Comparison of ENCODE assay signal across 1 cellular context in the genomic region with DNA sequence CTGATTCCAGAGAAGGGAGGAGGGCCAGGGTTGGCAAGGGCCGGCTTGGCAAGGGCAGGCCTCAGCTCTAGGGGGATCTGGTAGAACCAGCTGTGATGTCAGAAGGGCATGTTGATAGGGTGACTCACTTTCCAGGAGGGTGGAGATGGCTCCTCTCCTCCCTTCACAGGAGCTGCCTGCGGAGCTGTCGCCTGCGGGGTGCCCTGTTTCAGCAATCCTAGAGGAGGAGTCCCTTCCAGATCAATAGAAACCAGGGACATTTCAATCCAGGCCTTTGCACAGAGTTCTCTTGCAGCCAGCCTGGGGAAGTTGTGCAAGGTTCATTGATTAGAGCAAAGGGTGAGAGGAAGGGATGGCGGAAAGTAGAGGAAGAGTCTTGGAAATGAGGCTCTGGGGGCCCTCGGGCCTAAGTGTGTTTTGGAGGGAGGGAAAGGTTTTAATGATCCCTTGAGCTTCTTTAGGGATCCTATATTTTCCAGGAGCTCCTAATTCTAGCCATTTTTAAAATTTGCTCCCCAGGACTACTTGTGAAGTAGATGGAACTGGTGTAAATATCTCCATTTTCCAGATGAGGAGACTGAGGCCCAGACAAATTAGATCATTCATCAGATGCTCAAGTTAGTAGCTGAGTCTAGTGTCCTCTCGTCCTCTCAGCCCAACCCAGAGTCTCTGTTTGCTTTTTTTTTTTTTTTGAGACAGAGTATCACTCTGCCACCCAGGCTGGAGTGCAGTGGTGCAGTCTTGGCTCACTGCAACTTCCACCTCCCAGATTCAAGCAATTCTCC.
A peak's percentile ranks its signal among the peaks of the same experiment; 100 is the strongest.
TF ChIP-seq lines count a peak whose summit lies in the region.

No MANE protein-coding gene starts in this region.

TF ChIP-seq in HepG2, 621 proteins besides CTCF, POLR2A, EP300 and RAD21 (continued from another document and continues in another):
- TF ChIP-seq, protein P1, sequence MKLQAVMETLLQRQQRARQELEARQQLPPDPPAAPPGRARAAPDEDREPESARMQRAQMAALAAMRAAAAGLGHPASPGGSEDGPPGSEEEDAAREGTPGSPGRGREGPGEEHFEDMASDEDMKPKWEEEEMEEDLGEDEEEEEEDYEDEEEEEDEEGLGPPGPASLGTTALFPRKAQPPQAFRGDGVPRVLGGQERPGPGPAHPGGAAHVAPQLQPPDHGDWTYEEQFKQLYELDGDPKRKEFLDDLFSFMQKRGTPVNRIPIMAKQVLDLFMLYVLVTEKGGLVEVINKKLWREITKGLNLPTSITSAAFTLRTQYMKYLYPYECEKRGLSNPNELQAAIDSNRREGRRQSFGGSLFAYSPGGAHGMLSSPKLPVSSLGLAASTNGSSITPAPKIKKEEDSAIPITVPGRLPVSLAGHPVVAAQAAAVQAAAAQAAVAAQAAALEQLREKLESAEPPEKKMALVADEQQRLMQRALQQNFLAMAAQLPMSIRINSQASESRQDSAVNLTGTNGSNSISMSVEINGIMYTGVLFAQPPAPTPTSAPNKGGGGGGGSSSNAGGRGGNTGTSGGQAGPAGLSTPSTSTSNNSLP (IDR thresholded peaks at IDR 0.05; ENCODE audit: low read depth, low read length): peak; percentile 36; the same call in 1 of the 2 replicates
- TF ChIP-seq RARG (CRISPR knock-in tag; IDR thresholded peaks at IDR 0.05; ENCODE audit: low read depth) (no peak), THAP11 (CRISPR knock-in tag; IDR thresholded peaks at IDR 0.05) (peak; percentile 73), ZNF484 (CRISPR knock-in tag; IDR thresholded peaks at IDR 0.05; ENCODE audit: borderline replicate concordance, low read depth) (no peak), ZBTB21 (CRISPR knock-in tag; IDR thresholded peaks at IDR 0.05) (0 out of 2 replicates have a peak, but pooled peaks have one; percentile 63), HDAC2 (CRISPR knock-in tag; IDR thresholded peaks at IDR 0.05) (peak; percentile 70), NR3C1 (CRISPR knock-in tag; IDR thresholded peaks at IDR 0.05) (no peak), ZNF850 (CRISPR knock-in tag; conservative IDR thresholded peaks at IDR 0.05) (peak; percentile 76; the same call in 1 of the 2 replicates), ZSCAN12 (CRISPR knock-in tag; IDR thresholded peaks at IDR 0.05) (no peak), KDM3A (CRISPR knock-in tag; IDR thresholded peaks at IDR 0.05; ENCODE audit: low read depth) (peak; percentile 80; the same call in 1 of the 2 replicates), KAT2B (IDR thresholded peaks at IDR 0.05; ENCODE audit: borderline replicate concordance, low read depth, low read length) (peak; percentile 81), ZNF430 (CRISPR knock-in tag; IDR thresholded peaks at IDR 0.05) (peak; percentile 48; the same call in 1 of the 2 replicates), CBX1 (IDR thresholded peaks at IDR 0.05; ENCODE audit: low read depth) (no peak), ZNF138 (CRISPR knock-in tag; IDR thresholded peaks at IDR 0.05; ENCODE audit: low read depth) (no peak), RXRA (CRISPR knock-in tag; IDR thresholded peaks at IDR 0.05) (0 out of 2 replicates have a peak, but pooled peaks have one; percentile 33), YY1 (IDR thresholded peaks at IDR 0.05; ENCODE audit: insufficient read depth, insufficient replicate concordance, low read depth, low read length) (peak; percentile 20), TEAD2 (CRISPR knock-in tag; IDR thresholded peaks at IDR 0.05) (no peak), TP53 (CRISPR knock-in tag; conservative IDR thresholded peaks at IDR 0.05) (no peak), NCOA2 (CRISPR knock-in tag; IDR thresholded peaks at IDR 0.05) (0 out of 2 replicates have a peak, but pooled peaks have one; percentile 18), ZBTB7B (CRISPR knock-in tag; IDR thresholded peaks at IDR 0.05) (0 out of 2 replicates have a peak, but pooled peaks have one; percentile 18), ZFP41 (CRISPR knock-in tag; IDR thresholded peaks at IDR 0.05; ENCODE audit: borderline replicate concordance) (no peak), TRIM24 (CRISPR knock-in tag; IDR thresholded peaks at IDR 0.05) (peak; percentile 56; the same call in 1 of the 2 replicates), MEIS1 (CRISPR knock-in tag; IDR thresholded peaks at IDR 0.05; ENCODE audit: borderline replicate concordance) (no peak), KDM5B (CRISPR knock-in tag; IDR thresholded peaks at IDR 0.05; ENCODE audit: borderline replicate concordance) (no peak), ZNF773 (CRISPR knock-in tag; IDR thresholded peaks at IDR 0.05; ENCODE audit: borderline replicate concordance) (no peak)
- TF ChIP-seq, protein P2, sequence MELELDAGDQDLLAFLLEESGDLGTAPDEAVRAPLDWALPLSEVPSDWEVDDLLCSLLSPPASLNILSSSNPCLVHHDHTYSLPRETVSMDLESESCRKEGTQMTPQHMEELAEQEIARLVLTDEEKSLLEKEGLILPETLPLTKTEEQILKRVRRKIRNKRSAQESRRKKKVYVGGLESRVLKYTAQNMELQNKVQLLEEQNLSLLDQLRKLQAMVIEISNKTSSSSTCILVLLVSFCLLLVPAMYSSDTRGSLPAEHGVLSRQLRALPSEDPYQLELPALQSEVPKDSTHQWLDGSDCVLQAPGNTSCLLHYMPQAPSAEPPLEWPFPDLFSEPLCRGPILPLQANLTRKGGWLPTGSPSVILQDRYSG (CRISPR knock-in tag; IDR thresholded peaks at IDR 0.05): no peak
- TF ChIP-seq, protein P3, sequence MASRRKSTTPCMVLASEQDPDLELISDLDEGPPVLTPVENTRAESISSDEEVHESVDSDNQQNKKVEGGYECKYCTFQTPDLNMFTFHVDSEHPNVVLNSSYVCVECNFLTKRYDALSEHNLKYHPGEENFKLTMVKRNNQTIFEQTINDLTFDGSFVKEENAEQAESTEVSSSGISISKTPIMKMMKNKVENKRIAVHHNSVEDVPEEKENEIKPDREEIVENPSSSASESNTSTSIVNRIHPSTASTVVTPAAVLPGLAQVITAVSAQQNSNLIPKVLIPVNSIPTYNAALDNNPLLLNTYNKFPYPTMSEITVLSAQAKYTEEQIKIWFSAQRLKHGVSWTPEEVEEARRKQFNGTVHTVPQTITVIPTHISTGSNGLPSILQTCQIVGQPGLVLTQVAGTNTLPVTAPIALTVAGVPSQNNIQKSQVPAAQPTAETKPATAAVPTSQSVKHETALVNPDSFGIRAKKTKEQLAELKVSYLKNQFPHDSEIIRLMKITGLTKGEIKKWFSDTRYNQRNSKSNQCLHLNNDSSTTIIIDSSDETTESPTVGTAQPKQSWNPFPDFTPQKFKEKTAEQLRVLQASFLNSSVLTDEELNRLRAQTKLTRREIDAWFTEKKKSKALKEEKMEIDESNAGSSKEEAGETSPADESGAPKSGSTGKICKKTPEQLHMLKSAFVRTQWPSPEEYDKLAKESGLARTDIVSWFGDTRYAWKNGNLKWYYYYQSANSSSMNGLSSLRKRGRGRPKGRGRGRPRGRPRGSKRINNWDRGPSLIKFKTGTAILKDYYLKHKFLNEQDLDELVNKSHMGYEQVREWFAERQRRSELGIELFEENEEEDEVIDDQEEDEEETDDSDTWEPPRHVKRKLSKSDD (CRISPR knock-in tag; IDR thresholded peaks at IDR 0.05; ENCODE audit: low read depth): 0 out of 2 replicates have a peak, but pooled peaks have one; percentile 39
- TF ChIP-seq, protein P4, sequence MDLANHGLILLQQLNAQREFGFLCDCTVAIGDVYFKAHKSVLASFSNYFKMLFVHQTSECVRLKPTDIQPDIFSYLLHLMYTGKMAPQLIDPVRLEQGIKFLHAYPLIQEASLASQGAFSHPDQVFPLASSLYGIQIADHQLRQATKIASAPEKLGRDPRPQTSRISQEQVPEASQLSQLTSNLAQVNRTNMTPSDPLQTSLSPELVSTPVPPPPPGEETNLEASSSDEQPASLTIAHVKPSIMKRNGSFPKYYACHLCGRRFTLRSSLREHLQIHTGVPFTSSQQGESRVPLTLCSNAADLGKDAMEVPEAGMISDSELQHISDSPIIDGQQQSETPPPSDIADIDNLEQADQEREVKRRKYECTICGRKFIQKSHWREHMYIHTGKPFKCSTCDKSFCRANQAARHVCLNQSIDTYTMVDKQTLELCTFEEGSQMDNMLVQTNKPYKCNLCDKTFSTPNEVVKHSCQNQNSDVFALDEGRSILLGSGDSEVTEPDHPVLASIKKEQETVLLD (CRISPR knock-in tag; IDR thresholded peaks at IDR 0.05; ENCODE audit: low read depth): no peak
- TF ChIP-seq, protein P5, sequence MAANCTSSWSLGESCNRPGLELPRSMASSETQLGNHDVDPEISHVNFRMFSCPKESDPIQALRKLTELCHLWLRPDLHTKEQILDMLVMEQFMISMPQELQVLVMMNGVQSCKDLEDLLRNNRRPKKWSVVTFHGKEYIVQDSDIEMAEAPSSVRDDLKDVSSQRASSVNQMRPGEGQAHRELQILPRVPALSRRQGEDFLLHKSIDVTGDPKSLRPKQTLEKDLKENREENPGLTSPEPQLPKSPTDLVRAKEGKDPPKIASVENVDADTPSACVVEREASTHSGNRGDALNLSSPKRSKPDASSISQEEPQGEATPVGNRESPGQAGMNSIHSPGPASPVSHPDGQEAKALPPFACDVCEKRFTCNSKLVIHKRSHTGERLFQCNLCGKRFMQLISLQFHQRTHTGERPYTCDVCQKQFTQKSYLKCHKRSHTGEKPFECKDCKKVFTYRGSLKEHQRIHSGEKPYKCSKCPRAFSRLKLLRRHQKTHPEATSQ (CRISPR knock-in tag; IDR thresholded peaks at IDR 0.05; ENCODE audit: borderline replicate concordance): 0 out of 2 replicates have a peak, but pooled peaks have one; percentile 28
- TF ChIP-seq, protein P6, sequence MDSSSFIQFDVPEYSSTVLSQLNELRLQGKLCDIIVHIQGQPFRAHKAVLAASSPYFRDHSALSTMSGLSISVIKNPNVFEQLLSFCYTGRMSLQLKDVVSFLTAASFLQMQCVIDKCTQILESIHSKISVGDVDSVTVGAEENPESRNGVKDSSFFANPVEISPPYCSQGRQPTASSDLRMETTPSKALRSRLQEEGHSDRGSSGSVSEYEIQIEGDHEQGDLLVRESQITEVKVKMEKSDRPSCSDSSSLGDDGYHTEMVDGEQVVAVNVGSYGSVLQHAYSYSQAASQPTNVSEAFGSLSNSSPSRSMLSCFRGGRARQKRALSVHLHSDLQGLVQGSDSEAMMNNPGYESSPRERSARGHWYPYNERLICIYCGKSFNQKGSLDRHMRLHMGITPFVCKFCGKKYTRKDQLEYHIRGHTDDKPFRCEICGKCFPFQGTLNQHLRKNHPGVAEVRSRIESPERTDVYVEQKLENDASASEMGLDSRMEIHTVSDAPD (CRISPR knock-in tag; IDR thresholded peaks at IDR 0.05): no peak
- TF ChIP-seq, protein P7, sequence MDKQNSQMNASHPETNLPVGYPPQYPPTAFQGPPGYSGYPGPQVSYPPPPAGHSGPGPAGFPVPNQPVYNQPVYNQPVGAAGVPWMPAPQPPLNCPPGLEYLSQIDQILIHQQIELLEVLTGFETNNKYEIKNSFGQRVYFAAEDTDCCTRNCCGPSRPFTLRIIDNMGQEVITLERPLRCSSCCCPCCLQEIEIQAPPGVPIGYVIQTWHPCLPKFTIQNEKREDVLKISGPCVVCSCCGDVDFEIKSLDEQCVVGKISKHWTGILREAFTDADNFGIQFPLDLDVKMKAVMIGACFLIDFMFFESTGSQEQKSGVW (CRISPR knock-in tag; IDR thresholded peaks at IDR 0.05; ENCODE audit: borderline replicate concordance): no peak
- TF ChIP-seq, protein P8, sequence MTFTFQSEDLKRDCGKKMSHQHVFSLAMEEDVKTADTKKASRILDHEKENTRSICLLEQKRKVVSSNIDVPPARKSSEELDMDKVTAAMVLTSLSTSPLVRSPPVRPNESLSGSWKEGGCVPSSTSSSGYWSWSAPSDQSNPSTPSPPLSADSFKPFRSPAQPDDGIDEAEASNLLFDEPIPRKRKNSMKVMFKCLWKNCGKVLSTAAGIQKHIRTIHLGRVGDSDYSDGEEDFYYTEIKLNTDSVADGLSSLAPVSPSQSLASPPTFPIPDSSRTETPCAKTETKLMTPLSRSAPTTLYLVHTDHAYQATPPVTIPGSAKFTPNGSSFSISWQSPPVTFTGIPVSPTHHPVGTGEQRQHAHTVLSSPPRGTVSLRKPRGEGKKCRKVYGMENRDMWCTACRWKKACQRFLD (CRISPR knock-in tag; IDR thresholded peaks at IDR 0.05; ENCODE audit: borderline replicate concordance): no peak
- TF ChIP-seq, protein P9, sequence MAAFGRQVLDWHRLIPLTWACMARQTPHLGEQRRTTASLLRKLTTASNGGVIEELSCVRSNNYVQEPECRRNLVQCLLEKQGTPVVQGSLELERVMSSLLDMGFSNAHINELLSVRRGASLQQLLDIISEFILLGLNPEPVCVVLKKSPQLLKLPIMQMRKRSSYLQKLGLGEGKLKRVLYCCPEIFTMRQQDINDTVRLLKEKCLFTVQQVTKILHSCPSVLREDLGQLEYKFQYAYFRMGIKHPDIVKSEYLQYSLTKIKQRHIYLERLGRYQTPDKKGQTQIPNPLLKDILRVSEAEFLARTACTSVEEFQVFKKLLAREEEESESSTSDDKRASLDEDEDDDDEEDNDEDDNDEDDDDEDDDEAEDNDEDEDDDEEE (CRISPR knock-in tag; IDR thresholded peaks at IDR 0.05): no peak
- TF ChIP-seq, protein P10, sequence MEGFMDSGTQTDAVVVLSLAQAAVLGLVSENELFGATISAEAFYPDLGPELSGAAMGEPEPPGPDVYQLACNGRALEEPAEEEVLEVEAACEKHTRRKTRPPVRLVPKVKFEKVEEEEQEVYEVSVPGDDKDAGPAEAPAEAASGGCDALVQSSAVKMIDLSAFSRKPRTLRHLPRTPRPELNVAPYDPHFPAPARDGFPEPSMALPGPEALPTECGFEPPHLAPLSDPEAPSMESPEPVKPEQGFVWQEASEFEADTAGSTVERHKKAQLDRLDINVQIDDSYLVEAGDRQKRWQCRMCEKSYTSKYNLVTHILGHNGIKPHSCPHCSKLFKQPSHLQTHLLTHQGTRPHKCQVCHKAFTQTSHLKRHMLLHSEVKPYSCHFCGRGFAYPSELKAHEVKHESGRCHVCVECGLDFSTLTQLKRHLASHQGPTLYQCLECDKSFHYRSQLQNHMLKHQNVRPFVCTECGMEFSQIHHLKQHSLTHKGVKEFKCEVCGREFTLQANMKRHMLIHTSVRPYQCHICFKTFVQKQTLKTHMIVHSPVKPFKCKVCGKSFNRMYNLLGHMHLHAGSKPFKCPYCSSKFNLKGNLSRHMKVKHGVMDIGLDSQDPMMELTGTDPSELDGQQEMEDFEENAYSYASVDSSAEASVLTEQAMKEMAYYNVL (CRISPR knock-in tag; IDR thresholded peaks at IDR 0.05; ENCODE audit: borderline replicate concordance): peak; percentile 83; the same call in 1 of the 2 replicates
- TF ChIP-seq, protein P11, sequence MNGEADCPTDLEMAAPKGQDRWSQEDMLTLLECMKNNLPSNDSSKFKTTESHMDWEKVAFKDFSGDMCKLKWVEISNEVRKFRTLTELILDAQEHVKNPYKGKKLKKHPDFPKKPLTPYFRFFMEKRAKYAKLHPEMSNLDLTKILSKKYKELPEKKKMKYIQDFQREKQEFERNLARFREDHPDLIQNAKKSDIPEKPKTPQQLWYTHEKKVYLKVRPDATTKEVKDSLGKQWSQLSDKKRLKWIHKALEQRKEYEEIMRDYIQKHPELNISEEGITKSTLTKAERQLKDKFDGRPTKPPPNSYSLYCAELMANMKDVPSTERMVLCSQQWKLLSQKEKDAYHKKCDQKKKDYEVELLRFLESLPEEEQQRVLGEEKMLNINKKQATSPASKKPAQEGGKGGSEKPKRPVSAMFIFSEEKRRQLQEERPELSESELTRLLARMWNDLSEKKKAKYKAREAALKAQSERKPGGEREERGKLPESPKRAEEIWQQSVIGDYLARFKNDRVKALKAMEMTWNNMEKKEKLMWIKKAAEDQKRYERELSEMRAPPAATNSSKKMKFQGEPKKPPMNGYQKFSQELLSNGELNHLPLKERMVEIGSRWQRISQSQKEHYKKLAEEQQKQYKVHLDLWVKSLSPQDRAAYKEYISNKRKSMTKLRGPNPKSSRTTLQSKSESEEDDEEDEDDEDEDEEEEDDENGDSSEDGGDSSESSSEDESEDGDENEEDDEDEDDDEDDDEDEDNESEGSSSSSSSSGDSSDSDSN (CRISPR knock-in tag; IDR thresholded peaks at IDR 0.05): peak; percentile 57; the same call in 1 of the 2 replicates
